7 cellular contexts compared by ENCODE assay signal in the genomic region with DNA sequence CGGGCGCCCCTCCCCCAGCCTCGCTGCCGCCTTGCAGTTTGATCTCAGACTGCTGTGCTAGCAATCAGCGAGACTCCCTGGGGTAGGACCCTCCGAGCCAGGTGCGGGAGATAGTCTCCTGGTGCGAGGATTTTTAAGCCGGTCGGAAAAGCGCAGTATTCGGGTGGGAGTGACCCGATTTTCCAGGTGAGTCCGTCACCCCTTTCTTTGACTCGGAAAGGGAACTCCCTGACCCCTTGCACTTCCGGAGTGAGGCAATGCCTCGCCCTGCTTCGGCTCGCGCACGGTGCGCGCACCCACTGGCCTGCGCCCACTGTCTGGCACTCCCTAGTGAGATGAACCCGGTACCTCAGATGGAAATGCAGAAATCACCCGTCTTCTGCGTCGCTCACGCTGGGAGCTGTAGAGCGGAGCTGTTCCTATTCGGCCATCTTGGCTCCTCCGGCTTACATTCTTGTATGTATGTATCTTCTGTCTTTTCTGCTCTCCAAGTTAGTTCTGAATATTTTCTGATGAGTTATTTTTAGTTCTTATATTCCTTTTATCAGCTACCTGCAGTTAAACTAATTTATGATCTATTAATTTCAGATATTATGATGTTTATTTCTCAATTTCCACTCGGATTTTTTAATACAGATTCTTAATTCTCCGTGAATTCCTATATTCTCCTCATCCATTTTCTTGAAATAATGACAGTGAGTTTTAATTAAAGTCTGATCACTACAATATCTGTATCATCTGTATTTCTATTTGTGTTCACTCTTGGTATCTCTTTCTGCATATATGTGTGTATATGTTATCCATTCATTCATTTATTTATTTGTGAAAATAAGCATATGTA.
DNase-seq lines count a peak whose midpoint lies in the region; ATAC-seq, FAIRE-seq and TF ChIP-seq lines count a peak whose summit lies in the region.
"Not testable (repeated sequence)": the region's sequence is repeated elsewhere in the genome, so short reads cannot be mapped to it uniquely, and the experiment has no call there.

No MANE protein-coding gene starts in this region.

- H3K9me3 Mint-ChIP-seq in GM23338: peaks cover 59% of the 10 kb centered on the region
- H3K9me3 Mint-ChIP-seq in astrocyte (ENCODE audit: unreplicated experiment); neural crest cell: not testable (repeated sequence)

- TF ChIP-seq CTCF in GM23338 (conservative IDR thresholded peaks at IDR 0.05; ENCODE audit: low read depth in 2 of 2); astrocyte (IDR thresholded peaks at IDR 0.05; ENCODE audit: insufficient read depth, low read depth, low read length); cardiac muscle cell (IDR thresholded peaks at IDR 0.05; ENCODE audit: low read depth, low read length); neural crest cell (conservative IDR thresholded peaks at IDR 0.05): not testable (repeated sequence)

- H3K4me2 ChIP-seq in GM23338; astrocyte (ENCODE audit: low read length): not testable (repeated sequence)

- not testable (repeated sequence) for H3F3A ChIP-seq in GM23338 (replicated peaks; ENCODE audit: low read depth)

- not testable (repeated sequence) for H3K36me3 ChIP-seq in GM23338 (ENCODE audit: insufficient read depth); HUES64 (ENCODE audit: insufficient read depth, low read length); astrocyte (ENCODE audit: insufficient read depth, low read length); cardiac muscle cell

- H2AFZ ChIP-seq in GM23338; astrocyte (ENCODE audit: low read depth, low read length): not testable (repeated sequence)

- not testable (repeated sequence) for H3K79me2 ChIP-seq in GM23338 (replicated peaks; ENCODE audit: insufficient read depth); astrocyte (ENCODE audit: insufficient read depth, low read length)

- not testable (repeated sequence) for H3K27ac ChIP-seq in GM23338 (ENCODE audit: low read depth); HUES64 (ENCODE audit: low read depth, low read length); astrocyte (ENCODE audit: low read depth, low read length); cardiac muscle cell

- peak overlapping the region; percentile 40; the same call in 1 of the 2 replicates for H3K4me3 ChIP-seq in GM23338
- H3K4me3 ChIP-seq in HUES64 (ENCODE audit: low read length): peak overlapping the region; percentile 61
- H3K4me3 ChIP-seq in astrocyte (ENCODE audit: insufficient read depth, low read depth, low read length): not testable (repeated sequence)
- peak overlapping the region; percentile 13 for H3K4me3 ChIP-seq in cardiac muscle cell

- H3K9ac ChIP-seq in HUES64 (ENCODE audit: low read depth, low read length): peak overlapping the region; percentile 72
- H3K9ac ChIP-seq in astrocyte (ENCODE audit: low read length): not testable (repeated sequence)

- FAIRE-seq in astrocyte (lab: Jason Lieb, UNC): not testable (repeated sequence)

- H3K36me3 Mint-ChIP-seq in GM23338 (ENCODE audit: low read depth) (peaks cover 31% of the 10 kb centered on the region), neural crest cell (ENCODE audit: low read depth) (peaks cover 21% of the 10 kb centered on the region)
- H3K36me3 Mint-ChIP-seq in astrocyte (ENCODE audit: low read depth, unreplicated experiment): not testable (repeated sequence)

- H3K4me1 ChIP-seq in GM23338 (ENCODE audit: insufficient read depth); HUES64 (ENCODE audit: insufficient read depth, low read length); astrocyte (ENCODE audit: insufficient read depth, low read length); cardiac muscle cell (ENCODE audit: low read depth): not testable (repeated sequence)

- not testable (repeated sequence) for ATAC-seq in GM23338

- H3K4me3 Mint-ChIP-seq in GM23338 (peak overlapping the region; percentile 64), astrocyte (ENCODE audit: unreplicated experiment) (peak overlapping the region; percentile 57), neural crest cell (peak overlapping the region; percentile 90)

- H3K27me3 ChIP-seq in GM23338 (ENCODE audit: insufficient read depth); HUES64 (ENCODE audit: insufficient read depth, low read length); astrocyte (ENCODE audit: insufficient read depth, low read length); cardiac muscle cell: not testable (repeated sequence)

- not testable (repeated sequence) for H4K20me1 ChIP-seq in GM23338 (replicated peaks; ENCODE audit: insufficient read depth); astrocyte (ENCODE audit: insufficient read depth, low read length)

- not testable (repeated sequence) for H3K9me2 ChIP-seq in GM23338 (ENCODE audit: insufficient read depth)

- WGBS in HUES64: 46% methylated on average over 19 of the region's 34 CpGs

- H3K4me1 Mint-ChIP-seq in GM23338; astrocyte (ENCODE audit: low read depth, unreplicated experiment): not testable (repeated sequence)
- peaks cover 16% of the 10 kb centered on the region for H3K4me1 Mint-ChIP-seq in neural crest cell

- not testable (repeated sequence) for DNase-seq in GM23338 (ENCODE audit: low spot score); astrocyte (ENCODE audit: low read depth); cardiac muscle cell (ENCODE audit: low read depth in 1 of 2, low spot score in 1 of 2)
- DNase-seq in NCI-H748 (lab: John Stamatoyannopoulos, UW; ENCODE audit: unreplicated experiment) (peak; percentile 66), RPMI8226 (peak; percentile 36), neural crest cell (ENCODE audit: low read depth, low spot score) (peak; percentile 3)

- not testable (repeated sequence) for H3K27me3 Mint-ChIP-seq in GM23338 (ENCODE audit: insufficient read depth, low read depth, poor library complexity); astrocyte (ENCODE audit: low read depth, unreplicated experiment); neural crest cell (ENCODE audit: low read depth)

- H3K27ac Mint-ChIP-seq in GM23338 (peak overlapping the region; percentile 77), astrocyte (ENCODE audit: unreplicated experiment) (peak overlapping the region; percentile 66), neural crest cell (ENCODE audit: unreplicated experiment) (peak overlapping the region; percentile 95)

- H3K9me3 ChIP-seq in HUES64 (ENCODE audit: insufficient read depth, low read depth, low read length); astrocyte (ENCODE audit: insufficient read depth, low read depth, low read length); cardiac muscle cell (ENCODE audit: low read depth): not testable (repeated sequence)
